ENCODE assay signal across 21 cellular contexts in genomic region chr1:113455374-113455773, GRCh38.
"Had no signal": no experiment of that assay in that cellular context is flagged by ENCODE, and none has a peak within 500 bp of the region (broad histone marks: within the 10 kb centered on the region; RNA-seq: fewer than 3 reads in every experiment).

No MANE protein-coding gene starts in this region.

- H3K36me3 Mint-ChIP-seq: natural killer cell, type B pancreatic cell had no signal

- H3K4me1 Mint-ChIP-seq: natural killer cell; stimulated activated memory B cell treated with anti-CD40 and anti-IgM and Interleukin-4, amounts not matched to agents 10 μg/mL and 1 μg/mL and 100 μg/mL, for 72 hours had no signal

- ATAC-seq: left ventricle myocardium superior; lower lobe of right lung; natural killer cell; psoas muscle; right cardiac atrium; stimulated activated memory B cell treated with anti-CD40 and anti-IgM and Interleukin-4, amounts not matched to agents 10 μg/mL and 1 μg/mL and 100 μg/mL, for 72 hours; stimulated activated naive CD8-positive, alpha-beta T cell treated with anti-CD3 and anti-CD28 coated beads, Interleukin-15, Interleukin-2, amounts not matched to agents 100 U/mL and 50 U/mL, for 24 hours had no signal

- H3K9me3 Mint-ChIP-seq: stimulated activated memory B cell treated with anti-CD40 and anti-IgM and Interleukin-4, amounts not matched to agents 10 μg/mL and 1 μg/mL and 100 μg/mL, for 72 hours; type B pancreatic cell had no signal

- H3K27me3 ChIP-seq: dorsolateral prefrontal cortex, esophagus muscularis mucosa, ovary, spleen, testis, tibial artery had no signal

- H3K27ac Mint-ChIP-seq: natural killer cell; stimulated activated memory B cell treated with anti-CD40 and anti-IgM and Interleukin-4, amounts not matched to agents 10 μg/mL and 1 μg/mL and 100 μg/mL, for 72 hours; type B pancreatic cell had no signal

- H3K4me3 Mint-ChIP-seq: natural killer cell; stimulated activated memory B cell treated with anti-CD40 and anti-IgM and Interleukin-4, amounts not matched to agents 10 μg/mL and 1 μg/mL and 100 μg/mL, for 72 hours; type B pancreatic cell had no signal

- H3K27me3 Mint-ChIP-seq: type B pancreatic cell had no signal

- H3K4me1 ChIP-seq: psoas muscle, spleen, testis had no signal

- DNase-seq: dorsolateral prefrontal cortex; effector CD4-positive, alpha-beta T cell; head of caudate nucleus; left ventricle myocardium superior; lower lobe of right lung; natural killer cell; occipital lobe; ovary; posterior cingulate gyrus; psoas muscle; right cardiac atrium; spleen; stimulated activated CD4-positive, alpha-beta T cell treated with anti-CD3 and anti-CD28 coated beads, Interleukin-4, amount 100 ng/mL, for 4 hours; stimulated activated naive CD8-positive, alpha-beta T cell treated with anti-CD3 and anti-CD28 coated beads, Interleukin-15, Interleukin-2, amounts not matched to agents 100 U/mL and 50 U/mL, for 24 hours; substantia nigra; testis; tibial artery had no signal

- H3K36me3 ChIP-seq: esophagus muscularis mucosa, lower lobe of right lung, ovary, spleen, tibial artery had no signal

- H3K4me3 ChIP-seq: dorsolateral prefrontal cortex, esophagus muscularis mucosa, lower lobe of right lung, ovary, psoas muscle, skin epidermis, spleen, testis, tibial artery had no signal

- H3K27ac ChIP-seq: dorsolateral prefrontal cortex, esophagus muscularis mucosa, lower lobe of right lung, ovary, psoas muscle, skin epidermis, spleen, testis, tibial artery had no signal

- H3K9me3 ChIP-seq: esophagus muscularis mucosa, lower lobe of right lung, ovary, psoas muscle, spleen, testis, tibial artery had no signal
